15 cellular contexts compared by ENCODE assay signal in the genomic region with DNA sequence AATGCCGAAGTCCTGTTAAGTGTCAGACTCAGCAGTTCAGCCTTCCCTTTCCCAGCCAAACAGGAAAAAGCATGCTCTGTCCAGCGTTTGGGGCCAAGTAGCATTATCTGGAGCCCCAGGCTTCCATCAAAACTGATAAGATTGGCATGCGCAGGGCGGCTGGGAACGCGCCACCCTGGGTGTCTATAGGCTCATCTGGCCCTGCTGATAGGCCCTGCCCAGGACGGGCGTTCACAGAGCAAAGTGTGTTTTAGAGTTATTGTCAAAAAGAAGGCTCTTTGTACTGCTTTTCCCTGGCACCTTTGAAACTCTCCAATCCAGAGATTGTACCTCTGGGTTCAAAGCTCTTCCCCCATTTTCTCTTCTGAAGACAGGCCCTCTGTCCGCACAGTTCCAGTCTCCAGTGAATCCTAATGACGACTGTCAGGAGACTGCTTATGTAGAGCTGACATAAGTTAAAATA. TPM values are rescaled to one million over a fixed set of nuclear protein-coding genes. Genes with fewer than 3 reads are reported as not detected.
DNase-seq lines count a peak whose midpoint lies in the region; ATAC-seq and TF ChIP-seq lines count a peak whose summit lies in the region.
"Had no signal": no experiment of that assay in that cellular context is flagged by ENCODE, and none has a peak within 500 bp of the region (broad histone marks: within the 10 kb centered on the region; RNA-seq: fewer than 3 reads in every experiment).

A gene with protein sequence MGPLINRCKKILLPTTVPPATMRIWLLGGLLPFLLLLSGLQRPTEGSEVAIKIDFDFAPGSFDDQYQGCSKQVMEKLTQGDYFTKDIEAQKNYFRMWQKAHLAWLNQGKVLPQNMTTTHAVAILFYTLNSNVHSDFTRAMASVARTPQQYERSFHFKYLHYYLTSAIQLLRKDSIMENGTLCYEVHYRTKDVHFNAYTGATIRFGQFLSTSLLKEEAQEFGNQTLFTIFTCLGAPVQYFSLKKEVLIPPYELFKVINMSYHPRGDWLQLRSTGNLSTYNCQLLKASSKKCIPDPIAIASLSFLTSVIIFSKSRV (minus strand): TSS at position 102 of the 463 bp plus-strand sequence. CDS start 413 bp downstream, outside the sequence.

- H3K27ac Mint-ChIP-seq in activated naive CD4-positive, alpha-beta T cell treated with anti-CD3 and anti-CD28 coated beads, Interleukin-2, amount 50 U/mL, for 72 hours, result no peak within 1 kb of the TSS
- H3K27ac Mint-ChIP-seq: activated CD8-positive, alpha-beta memory T cell treated with anti-CD3 and anti-CD28 coated beads, Interleukin-2, amount 10 ng/mL, durations not matched to agents 7 days and 5 days had no signal

- no TSS peak for BruUV-seq in PC-9 (replicated peaks; lab: Mats Ljungman, UMichigan)

- no peak for ATAC-seq in lung (ENCODE audit: insufficient read depth, low FRiP score)
- ATAC-seq in thoracic aorta (ENCODE audit: insufficient number of reproducible peaks, low FRiP score, low read depth), result no peak
- no peak for ATAC-seq in HG03342 (IDR thresholded peaks at IDR 0.05; ENCODE audit: unreplicated experiment)
- no peak for ATAC-seq in activated naive CD4-positive, alpha-beta T cell treated with anti-CD3 and anti-CD28 coated beads, Interleukin-2, amount 50 U/mL, for 72 hours
- ATAC-seq: activated CD8-positive, alpha-beta memory T cell treated with anti-CD3 and anti-CD28 coated beads, Interleukin-2, amount 10 ng/mL, durations not matched to agents 7 days and 5 days had no signal

- H3K27ac ChIP-seq in PC-9 (0 out of 2 replicates have a peak within 1 kb of the TSS, but pooled peaks have one; percentile 55), lung (ENCODE audit: low read depth in 1 of 2, low read length in 1 of 2) (peak within 1 kb of the TSS; percentile 58 to 85), thoracic aorta (peak within 1 kb of the TSS; percentile 80 to 88), Peyer's patch (peak within 1 kb of the TSS in 1 of 4 donors; percentile 41)
- H3K27ac ChIP-seq: BLaER1 treated with 17β-estradiol and CSF1 and Interleukin-3, amounts not matched to agents 10 nM and 100 nM had no signal

- H2AFZ ChIP-seq in PC-9, result no peak within 1 kb of the TSS

- H3K4me3 ChIP-seq in PC-9 (no peak within 1 kb of the TSS), lung (peak within 1 kb of the TSS; percentile 28), thoracic aorta (peak within 1 kb of the TSS; percentile 48), Peyer's patch (no peak within 1 kb of the TSS)
- H3K4me3 ChIP-seq: BLaER1 treated with 17β-estradiol and CSF1 and Interleukin-3, amounts not matched to agents 10 nM and 100 nM had no signal

- intact Hi-C loops in PC-9 (cut with micrococcal nuclease; ENCODE audit: unreplicated experiment), result loop anchor here (10.0 kb wide), 2 partner anchors 311 to 609 kb away; no protein-coding TSS in a partner anchor

- no peaks in the 10 kb centered on the region for H3K36me3 Mint-ChIP-seq in activated naive CD4-positive, alpha-beta T cell treated with anti-CD3 and anti-CD28 coated beads, Interleukin-2, amount 50 U/mL, for 72 hours
- H3K36me3 Mint-ChIP-seq: activated CD8-positive, alpha-beta memory T cell treated with anti-CD3 and anti-CD28 coated beads, Interleukin-2, amount 10 ng/mL, durations not matched to agents 7 days and 5 days had no signal

- peaks cover 36% of the 10 kb centered on the region for H3K4me1 ChIP-seq in PC-9 (replicated peaks; ENCODE audit: insufficient read depth)
- peaks cover 11 to 16% of the 10 kb centered on the region in 2 donors for H3K4me1 ChIP-seq in lung (ENCODE audit: control insufficient read depth in 2 of 2, insufficient read depth in 2 of 2, low read length in 2 of 2)
- H3K4me1 ChIP-seq in thoracic aorta (ENCODE audit: control insufficient read depth in 1 of 2, low read depth in 2 of 2), result peaks cover 34 to 72% of the 10 kb centered on the region in 2 donors
- no peaks in the 10 kb centered on the region for H3K4me1 ChIP-seq in Peyer's patch

- no peaks in the 10 kb centered on the region for H3K9me3 Mint-ChIP-seq in activated naive CD4-positive, alpha-beta T cell treated with anti-CD3 and anti-CD28 coated beads, Interleukin-2, amount 50 U/mL, for 72 hours

- 67 to 82% methylated on average over 10 of the region's 10 CpGs for WGBS in lung, 2 donors

- peak; percentile 77 for TF ChIP-seq POLR2A in erythroblast (IDR thresholded peaks at IDR 0.05; ENCODE audit: low read length)
- no peak for TF ChIP-seq POLR2A in Peyer's patch (IDR thresholded peaks at IDR 0.05)

- H3K27me3 ChIP-seq in PC-9 (ENCODE audit: insufficient read depth, low read depth), result no peaks in the 10 kb centered on the region
- no peaks in the 10 kb centered on the region for H3K27me3 ChIP-seq in lung (ENCODE audit: control insufficient read depth, insufficient read depth)
- H3K27me3 ChIP-seq in thoracic aorta (replicated peaks; ENCODE audit: insufficient read depth), result no peaks in the 10 kb centered on the region
- H3K27me3 ChIP-seq in Peyer's patch, result no peaks in the 10 kb centered on the region
- H3K27me3 ChIP-seq: BLaER1 treated with 17β-estradiol and CSF1 and Interleukin-3, amounts not matched to agents 10 nM and 100 nM had no signal

- no peak within 1 kb of the TSS for H3K4me2 ChIP-seq in PC-9
- H3K4me2 ChIP-seq: BLaER1 treated with 17β-estradiol and CSF1 and Interleukin-3, amounts not matched to agents 10 nM and 100 nM had no signal

- POLR2A ChIA-PET in PC-9 (lab: Charles Lee; ENCODE audit: unreplicated experiment), result no interaction called here

- H3K79me2 ChIP-seq in PC-9 (ENCODE audit: low read depth), result no peaks in the 10 kb centered on the region

- peaks cover 6% of the 10 kb centered on the region; the same call in 1 of the 2 replicates for H3K9me3 ChIP-seq in PC-9 (ENCODE audit: insufficient read depth, low read depth)
- no peaks in the 10 kb centered on the region for H3K9me3 ChIP-seq in lung (ENCODE audit: control insufficient read depth in 2 of 2, insufficient read depth in 1 of 2, low read length in 1 of 2)
- H3K9me3 ChIP-seq in thoracic aorta, result no peaks in the 10 kb centered on the region
- H3K9me3 ChIP-seq in Peyer's patch, result no peaks in the 10 kb centered on the region
- H3K9me3 ChIP-seq: BLaER1 treated with 17β-estradiol and CSF1 and Interleukin-3, amounts not matched to agents 10 nM and 100 nM had no signal

- H3K36me3 ChIP-seq in PC-9 (ENCODE audit: low read depth) (no peaks in the 10 kb centered on the region), lung (ENCODE audit: control insufficient read depth in 2 of 2, insufficient read depth in 2 of 2, low read length in 2 of 2) (peaks cover 0 to 1% of the 10 kb centered on the region in 2 donors), thoracic aorta (no peaks in the 10 kb centered on the region), Peyer's patch (no peaks in the 10 kb centered on the region)
- H3K36me3 ChIP-seq: BLaER1 treated with 17β-estradiol and CSF1 and Interleukin-3, amounts not matched to agents 10 nM and 100 nM had no signal

- DNase-seq in PC-9 (no peak), erythroblast (lab: John Stamatoyannopoulos, UW) (peak; percentile 93 to 97), lung (ENCODE audit: low spot score) (no peak), thoracic aorta (ENCODE audit: low spot score) (no peak), T-helper 1 cell (no peak), Peyer's patch (no peak)
- DNase-seq in activated naive CD4-positive, alpha-beta T cell treated with anti-CD3 and anti-CD28 coated beads, Interleukin-2, amount 50 U/mL, for 72 hours (ENCODE audit: low spot score in 2 of 2), result no peak
- DNase-seq: activated CD8-positive, alpha-beta memory T cell treated with anti-CD3 and anti-CD28 coated beads, Interleukin-2, amount 10 ng/mL, durations not matched to agents 7 days and 5 days; kidney glomerular epithelial cell; NCI-H1048; nucleus accumbens; stimulated activated CD4-positive, alpha-beta T cell treated with anti-CD3 and anti-CD28 coated beads, Interleukin-1b, Interleukin-23, amount 100 ng/mL, for 48 hours had no signal

- 0 out of 2 replicates have a peak, but pooled peaks cover 2% of the 10 kb centered on the region for H3F3A ChIP-seq in PC-9 (ENCODE audit: insufficient read depth, low read depth)

- CTCF ChIA-PET in PC-9 (lab: Charles Lee), result no interaction called here

- no peak for TF ChIP-seq CTCF in PC-9 (conservative IDR thresholded peaks at IDR 0.05)
- no peak for TF ChIP-seq CTCF in lung (IDR thresholded peaks at IDR 0.05; ENCODE audit: control extremely low read depth, extremely low read depth)
- no peak for TF ChIP-seq CTCF in thoracic aorta (IDR thresholded peaks at IDR 0.05)
- TF ChIP-seq CTCF in Peyer's patch (IDR thresholded peaks at IDR 0.05), result no peak

- H4K20me1 ChIP-seq in PC-9 (ENCODE audit: insufficient read depth), result no peaks in the 10 kb centered on the region
- H4K20me1 ChIP-seq: BLaER1 treated with 17β-estradiol and CSF1 and Interleukin-3, amounts not matched to agents 10 nM and 100 nM had no signal

- H3K9me2 ChIP-seq in PC-9 (ENCODE audit: insufficient read depth), result no peaks in the 10 kb centered on the region

RNA-seq across cellular contexts. Expression of the gene that starts here (rescaled TPM):
- total RNA-seq in PC-9 (2021), result not detected in 2 replicates
- total RNA-seq in lung, result 1 to 10 TPM; 1.1 to 3.1 TPM
- polyA plus RNA-seq in lung, result under 1 TPM; 0.76 to 0.77 TPM
- total RNA-seq in thoracic aorta, result 10 to 100 TPM; 38.0 to 66.6 TPM
- under 1 TPM in 2 of 4 donors, not detected in 2; 0.13 to 0.18 TPM for total RNA-seq in Peyer's patch
- not detected for total RNA-seq in activated naive CD4-positive, alpha-beta T cell treated with anti-CD3 and anti-CD28 coated beads, Interleukin-2, amount 50 U/mL, for 72 hours
- total RNA-seq: activated CD8-positive, alpha-beta memory T cell treated with anti-CD3 and anti-CD28 coated beads, Interleukin-2, amount 10 ng/mL, durations not matched to agents 7 days and 5 days; NCI-H460 had no signal

Comparison
In these comparisons a context has a peak if more than half of its experiments do, and no peak if none do; other contexts are left out.
1. RNA of the gene that starts here (total RNA-seq): 38.0 to 66.6 TPM in thoracic aorta; 1.1 to 3.1 TPM in lung, 0.13 to 0.18 TPM in Peyer's patch, not detected in activated naive CD4-positive, alpha-beta T cell treated with anti-CD3 and anti-CD28 coated beads, Interleukin-2, amount 50 U/mL, for 72 hours and not detected in PC-9; every median in the first group is over 4 times any median in the second.
2. DNase-seq: peak in erythroblast (2 of 2); none in PC-9 (0 of 2), lung (single experiment), thoracic aorta (single experiment), T-helper 1 cell (0 of 5), Peyer's patch (0 of 3) and activated naive CD4-positive, alpha-beta T cell treated with anti-CD3 and anti-CD28 coated beads, Interleukin-2, amount 50 U/mL, for 72 hours (0 of 2).
3. H3K4me3 ChIP-seq: peak in lung (single experiment) and thoracic aorta (single experiment); none in PC-9 (single experiment) and Peyer's patch (0 of 4).